Comparison of ENCODE assay signal across 19 cellular contexts in the genomic region with DNA sequence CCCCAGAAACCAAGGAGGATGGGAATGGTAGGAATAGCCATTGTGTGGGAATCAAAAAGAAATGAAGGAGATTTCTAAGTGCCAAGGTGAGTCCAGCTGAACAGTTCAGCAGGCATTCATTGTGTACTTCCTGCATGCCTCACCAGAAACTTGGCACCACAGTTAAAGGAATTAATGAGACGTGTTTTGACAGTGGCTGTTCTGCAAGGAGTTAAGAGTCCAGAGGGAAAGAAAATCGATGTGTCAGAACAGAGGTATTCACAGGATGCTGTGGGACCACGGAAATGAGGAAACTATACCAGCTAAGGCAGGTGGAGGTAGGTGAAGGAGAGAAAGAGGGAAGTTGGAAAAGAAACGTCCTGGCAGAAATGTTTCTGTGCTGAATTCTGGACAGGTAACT.
DNase-seq lines count a peak whose midpoint lies in the region; ATAC-seq and TF ChIP-seq lines count a peak whose summit lies in the region.
"Had no signal": no experiment of that assay in that cellular context is flagged by ENCODE, and none has a peak within 500 bp of the region (broad histone marks: within the 10 kb centered on the region; RNA-seq: fewer than 3 reads in every experiment).

No MANE protein-coding gene starts in this region.

- WGBS in thyroid gland, 2 donors = 33 to 36% methylated on average over 4 of the region's 4 CpGs
- 61 to 64% (median 62%) methylated on average over 4 of the region's 4 CpGs for WGBS in heart left ventricle, 4 donors

- H3K27ac ChIP-seq in breast epithelium = no peak overlapping the region
- peak overlapping the region in 1 of 3 donors; percentile 17 for H3K27ac ChIP-seq in thyroid gland
- H3K27ac ChIP-seq in heart left ventricle = no peak overlapping the region
- H3K27ac ChIP-seq: right lobe of liver, tibial artery had no signal

- POLR2A ChIA-PET in MCF 10A (lab: Yijun Ruan, JAX) = interaction anchor here (1.0 to 1.3 kb wide), 2 partner anchors 8 to 10 kb away, joined by 4 to 7 read pairs; no protein-coding TSS in a partner anchor

- peaks cover 29% of the 10 kb centered on the region for H3K4me1 Mint-ChIP-seq in MCF 10A (ENCODE audit: insufficient read depth, unreplicated experiment)
- peaks cover 66% of the 10 kb centered on the region for H3K4me1 Mint-ChIP-seq in activated T-helper 1 cell treated with anti-CD3 and anti-CD28 coated beads, Interleukin-12 subunit alpha, Interleukin-12 subunit beta, Interleukin-2, Interleukin-4 antibody, amounts not matched to agents 30 ng/mL and 10 ng/mL and 1 ng/mL, durations not matched to agents 14 hours and 24 hours and 36 hours (ENCODE audit: low read depth)
- H3K4me1 Mint-ChIP-seq: stimulated activated memory B cell treated with anti-CD40 and anti-IgM and Interleukin-4, amounts not matched to agents 10 μg/mL and 1 μg/mL and 100 μg/mL, for 72 hours had no signal

- no peak for ATAC-seq in heart left ventricle
- no peak for ATAC-seq in GM18861 (IDR thresholded peaks at IDR 0.05; ENCODE audit: unreplicated experiment)
- ATAC-seq: right lobe of liver; SK-N-SH treated with all-trans-retinoic acid at 6 μM for 48 hours; stimulated activated memory B cell treated with anti-CD40 and anti-IgM and Interleukin-4, amounts not matched to agents 10 μg/mL and 1 μg/mL and 100 μg/mL, for 72 hours had no signal

- H3K27ac Mint-ChIP-seq in MCF 10A (ENCODE audit: low read depth, unreplicated experiment) = no peak overlapping the region
- H3K27ac Mint-ChIP-seq in activated T-helper 1 cell treated with anti-CD3 and anti-CD28 coated beads, Interleukin-12 subunit alpha, Interleukin-12 subunit beta, Interleukin-2, Interleukin-4 antibody, amounts not matched to agents 30 ng/mL and 10 ng/mL and 1 ng/mL, durations not matched to agents 14 hours and 24 hours and 36 hours = peak overlapping the region; percentile 71
- H3K27ac Mint-ChIP-seq: stimulated activated memory B cell treated with anti-CD40 and anti-IgM and Interleukin-4, amounts not matched to agents 10 μg/mL and 1 μg/mL and 100 μg/mL, for 72 hours had no signal

- no peaks in the 10 kb centered on the region for H3K27me3 Mint-ChIP-seq in MCF 10A (ENCODE audit: insufficient read depth, unreplicated experiment)
- no peaks in the 10 kb centered on the region for H3K27me3 Mint-ChIP-seq in activated T-helper 1 cell treated with anti-CD3 and anti-CD28 coated beads, Interleukin-12 subunit alpha, Interleukin-12 subunit beta, Interleukin-2, Interleukin-4 antibody, amounts not matched to agents 30 ng/mL and 10 ng/mL and 1 ng/mL, durations not matched to agents 14 hours and 24 hours and 36 hours (ENCODE audit: insufficient read depth)

- CTCF ChIA-PET in MCF 10A (lab: Yijun Ruan, JAX) = interaction anchor here (0.6 kb wide), 2 partner anchors 174 to 960 kb away, joined by 3 read pairs; no protein-coding TSS in a partner anchor

- TF ChIP-seq POLR2A in breast epithelium (IDR thresholded peaks at IDR 0.05) = no peak
- TF ChIP-seq POLR2A in thyroid gland (IDR thresholded peaks at IDR 0.05) = no peak
- TF ChIP-seq POLR2A in heart left ventricle (IDR thresholded peaks at IDR 0.05) = no peak

- H3K4me1 ChIP-seq in breast epithelium = no peaks in the 10 kb centered on the region
- H3K4me1 ChIP-seq in thyroid gland = peaks cover 4 to 8% of the 10 kb centered on the region in 2 donors
- H3K4me1 ChIP-seq in heart left ventricle = peaks cover 0 to 12% (median 0%) of the 10 kb centered on the region in 12 donors
- H3K4me1 ChIP-seq: right lobe of liver, tibial artery had no signal

- intact Hi-C loops in MCF 10A (cut with micrococcal nuclease) = no loop called here
- intact Hi-C loops in breast epithelium (cut with DNase I; ENCODE audit: low total_unique reads) = no loop called here
- intact Hi-C loops in activated T-helper 1 cell treated with anti-CD3 and anti-CD28 coated beads, Interleukin-12 subunit alpha, Interleukin-12 subunit beta, Interleukin-2, Interleukin-4 antibody, amounts not matched to agents 30 ng/mL and 10 ng/mL and 1 ng/mL, durations not matched to agents 14 hours and 24 hours and 36 hours (cut with micrococcal nuclease) = loop anchor here (10.0 kb wide), 1 partner anchor 367 kb away; no protein-coding TSS in a partner anchor
- intact Hi-C loops in thyroid gland (cut with DNase I) = no loop called here
- intact Hi-C loops in heart left ventricle (cut with DNase I) = no loop called here

- BruUV-seq in MCF 10A (replicated peaks; lab: Mats Ljungman, UMichigan) = no TSS peak

- no peaks in the 10 kb centered on the region for H3K9me3 Mint-ChIP-seq in MCF 10A (ENCODE audit: unreplicated experiment)
- peaks cover 8% of the 10 kb centered on the region for H3K9me3 Mint-ChIP-seq in activated T-helper 1 cell treated with anti-CD3 and anti-CD28 coated beads, Interleukin-12 subunit alpha, Interleukin-12 subunit beta, Interleukin-2, Interleukin-4 antibody, amounts not matched to agents 30 ng/mL and 10 ng/mL and 1 ng/mL, durations not matched to agents 14 hours and 24 hours and 36 hours

- TF ChIP-seq CTCF in MCF 10A (IDR thresholded peaks at IDR 0.05; ENCODE audit: unreplicated experiment) (no peak), breast epithelium (IDR thresholded peaks at IDR 0.05) (no peak), thyroid gland (IDR thresholded peaks at IDR 0.05) (no peak), heart left ventricle (IDR thresholded peaks at IDR 0.05) (no peak)

- no peaks in the 10 kb centered on the region for H3K9me3 ChIP-seq in breast epithelium
- H3K9me3 ChIP-seq in thyroid gland = no peaks in the 10 kb centered on the region
- no peaks in the 10 kb centered on the region for H3K9me3 ChIP-seq in heart left ventricle
- H3K9me3 ChIP-seq: right lobe of liver, tibial artery had no signal

- DNase-seq in MCF 10A (ENCODE audit: unreplicated experiment) = peak; percentile 84
- DNase-seq in breast epithelium (ENCODE audit: low spot score in 2 of 2) = no peak
- no peak for DNase-seq in activated T-helper 1 cell treated with anti-CD3 and anti-CD28 coated beads, Interleukin-12 subunit alpha, Interleukin-12 subunit beta, Interleukin-2, Interleukin-4 antibody, amounts not matched to agents 30 ng/mL and 10 ng/mL and 1 ng/mL, durations not matched to agents 14 hours and 24 hours and 36 hours (ENCODE audit: low spot score)
- DNase-seq in glomerular visceral epithelial cell (ENCODE audit: extremely low spot score) = peak; percentile 43
- peak; percentile 31 to 44 for DNase-seq in thyroid gland
- DNase-seq in heart left ventricle = no peak
- no peak for DNase-seq in NCI-H2081 treated with DMSO at 0.1 percent for 48 hours (lab: John Stamatoyannopoulos, UW)
- DNase-seq: dermis blood vessel endothelial cell, DMS79, KG1, NCI-H1092, NCI-H2029 treated with DMSO at 0.1 percent for 48 hours, NCI-H446, occipital lobe, right lobe of liver, tibial artery had no signal

- H3K27me3 ChIP-seq in breast epithelium = peaks cover 0 to 7% of the 10 kb centered on the region in 2 donors
- no peaks in the 10 kb centered on the region for H3K27me3 ChIP-seq in thyroid gland
- peaks cover 0 to 16% (median 0%) of the 10 kb centered on the region in 9 donors for H3K27me3 ChIP-seq in heart left ventricle
- H3K27me3 ChIP-seq: right lobe of liver, tibial artery had no signal

- H3K36me3 ChIP-seq in breast epithelium (no peaks in the 10 kb centered on the region), thyroid gland (peaks cover 0 to 3% of the 10 kb centered on the region in 2 donors), heart left ventricle (no peaks in the 10 kb centered on the region)
- H3K36me3 ChIP-seq: right lobe of liver, tibial artery had no signal

- H3K4me3 ChIP-seq in breast epithelium (no peak overlapping the region), thyroid gland (replicated peaks in 1 of 3) (no peak overlapping the region), heart left ventricle (no peak overlapping the region)
- H3K4me3 ChIP-seq: right lobe of liver, tibial artery had no signal

- H3K36me3 Mint-ChIP-seq in MCF 10A (ENCODE audit: insufficient read depth, unreplicated experiment) = no peaks in the 10 kb centered on the region
- H3K36me3 Mint-ChIP-seq in activated T-helper 1 cell treated with anti-CD3 and anti-CD28 coated beads, Interleukin-12 subunit alpha, Interleukin-12 subunit beta, Interleukin-2, Interleukin-4 antibody, amounts not matched to agents 30 ng/mL and 10 ng/mL and 1 ng/mL, durations not matched to agents 14 hours and 24 hours and 36 hours (ENCODE audit: low read depth) = peaks cover 59% of the 10 kb centered on the region
- H3K36me3 Mint-ChIP-seq: stimulated activated memory B cell treated with anti-CD40 and anti-IgM and Interleukin-4, amounts not matched to agents 10 μg/mL and 1 μg/mL and 100 μg/mL, for 72 hours had no signal

- H3K4me3 Mint-ChIP-seq in MCF 10A (ENCODE audit: unreplicated experiment) = peak overlapping the region; percentile 5
- peak overlapping the region; percentile 11 for H3K4me3 Mint-ChIP-seq in activated T-helper 1 cell treated with anti-CD3 and anti-CD28 coated beads, Interleukin-12 subunit alpha, Interleukin-12 subunit beta, Interleukin-2, Interleukin-4 antibody, amounts not matched to agents 30 ng/mL and 10 ng/mL and 1 ng/mL, durations not matched to agents 14 hours and 24 hours and 36 hours
- H3K4me3 Mint-ChIP-seq: stimulated activated memory B cell treated with anti-CD40 and anti-IgM and Interleukin-4, amounts not matched to agents 10 μg/mL and 1 μg/mL and 100 μg/mL, for 72 hours had no signal

Comparison
In these comparisons a context has a peak if more than half of its experiments do, and no peak if none do; other contexts are left out.
1. DNase-seq: peak in MCF 10A (single experiment), glomerular visceral epithelial cell (single experiment) and thyroid gland (2 of 2); none in breast epithelium (0 of 2), activated T-helper 1 cell treated with anti-CD3 and anti-CD28 coated beads, Interleukin-12 subunit alpha, Interleukin-12 subunit beta, Interleukin-2, Interleukin-4 antibody, amounts not matched to agents 30 ng/mL and 10 ng/mL and 1 ng/mL, durations not matched to agents 14 hours and 24 hours and 36 hours (single experiment), heart left ventricle (0 of 5) and NCI-H2081 treated with DMSO at 0.1 percent for 48 hours (single experiment).